1 cellular context compared by ENCODE assay signal in the genomic region with DNA sequence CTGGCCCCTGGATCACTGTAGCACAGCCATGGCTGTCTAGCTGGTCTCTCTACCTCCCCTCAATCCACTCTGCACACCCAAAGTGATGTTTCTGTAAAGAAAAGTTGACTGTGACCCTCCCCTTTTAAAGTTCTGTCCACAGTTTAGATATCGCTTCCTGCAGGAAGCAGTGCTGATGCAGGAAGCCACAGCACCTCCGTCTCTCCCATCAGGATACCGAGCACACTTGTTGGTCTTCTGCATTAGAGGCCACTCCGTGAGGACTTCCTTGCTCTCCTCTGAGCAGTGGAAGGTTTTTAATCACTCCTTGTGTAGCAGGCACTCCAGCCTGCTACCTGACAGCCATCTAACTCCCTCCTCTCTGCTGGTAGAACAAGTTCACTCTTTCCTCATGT.
TF ChIP-seq lines count a peak whose summit lies in the region.

No MANE protein-coding gene starts in this region.

TF ChIP-seq in H1, 55 proteins besides CTCF, POLR2A, EP300 and RAD21:
- no peak for TF ChIP-seq KDM5A (IDR thresholded peaks at IDR 0.05; ENCODE audit: low read length)
- TF ChIP-seq, protein P1, sequence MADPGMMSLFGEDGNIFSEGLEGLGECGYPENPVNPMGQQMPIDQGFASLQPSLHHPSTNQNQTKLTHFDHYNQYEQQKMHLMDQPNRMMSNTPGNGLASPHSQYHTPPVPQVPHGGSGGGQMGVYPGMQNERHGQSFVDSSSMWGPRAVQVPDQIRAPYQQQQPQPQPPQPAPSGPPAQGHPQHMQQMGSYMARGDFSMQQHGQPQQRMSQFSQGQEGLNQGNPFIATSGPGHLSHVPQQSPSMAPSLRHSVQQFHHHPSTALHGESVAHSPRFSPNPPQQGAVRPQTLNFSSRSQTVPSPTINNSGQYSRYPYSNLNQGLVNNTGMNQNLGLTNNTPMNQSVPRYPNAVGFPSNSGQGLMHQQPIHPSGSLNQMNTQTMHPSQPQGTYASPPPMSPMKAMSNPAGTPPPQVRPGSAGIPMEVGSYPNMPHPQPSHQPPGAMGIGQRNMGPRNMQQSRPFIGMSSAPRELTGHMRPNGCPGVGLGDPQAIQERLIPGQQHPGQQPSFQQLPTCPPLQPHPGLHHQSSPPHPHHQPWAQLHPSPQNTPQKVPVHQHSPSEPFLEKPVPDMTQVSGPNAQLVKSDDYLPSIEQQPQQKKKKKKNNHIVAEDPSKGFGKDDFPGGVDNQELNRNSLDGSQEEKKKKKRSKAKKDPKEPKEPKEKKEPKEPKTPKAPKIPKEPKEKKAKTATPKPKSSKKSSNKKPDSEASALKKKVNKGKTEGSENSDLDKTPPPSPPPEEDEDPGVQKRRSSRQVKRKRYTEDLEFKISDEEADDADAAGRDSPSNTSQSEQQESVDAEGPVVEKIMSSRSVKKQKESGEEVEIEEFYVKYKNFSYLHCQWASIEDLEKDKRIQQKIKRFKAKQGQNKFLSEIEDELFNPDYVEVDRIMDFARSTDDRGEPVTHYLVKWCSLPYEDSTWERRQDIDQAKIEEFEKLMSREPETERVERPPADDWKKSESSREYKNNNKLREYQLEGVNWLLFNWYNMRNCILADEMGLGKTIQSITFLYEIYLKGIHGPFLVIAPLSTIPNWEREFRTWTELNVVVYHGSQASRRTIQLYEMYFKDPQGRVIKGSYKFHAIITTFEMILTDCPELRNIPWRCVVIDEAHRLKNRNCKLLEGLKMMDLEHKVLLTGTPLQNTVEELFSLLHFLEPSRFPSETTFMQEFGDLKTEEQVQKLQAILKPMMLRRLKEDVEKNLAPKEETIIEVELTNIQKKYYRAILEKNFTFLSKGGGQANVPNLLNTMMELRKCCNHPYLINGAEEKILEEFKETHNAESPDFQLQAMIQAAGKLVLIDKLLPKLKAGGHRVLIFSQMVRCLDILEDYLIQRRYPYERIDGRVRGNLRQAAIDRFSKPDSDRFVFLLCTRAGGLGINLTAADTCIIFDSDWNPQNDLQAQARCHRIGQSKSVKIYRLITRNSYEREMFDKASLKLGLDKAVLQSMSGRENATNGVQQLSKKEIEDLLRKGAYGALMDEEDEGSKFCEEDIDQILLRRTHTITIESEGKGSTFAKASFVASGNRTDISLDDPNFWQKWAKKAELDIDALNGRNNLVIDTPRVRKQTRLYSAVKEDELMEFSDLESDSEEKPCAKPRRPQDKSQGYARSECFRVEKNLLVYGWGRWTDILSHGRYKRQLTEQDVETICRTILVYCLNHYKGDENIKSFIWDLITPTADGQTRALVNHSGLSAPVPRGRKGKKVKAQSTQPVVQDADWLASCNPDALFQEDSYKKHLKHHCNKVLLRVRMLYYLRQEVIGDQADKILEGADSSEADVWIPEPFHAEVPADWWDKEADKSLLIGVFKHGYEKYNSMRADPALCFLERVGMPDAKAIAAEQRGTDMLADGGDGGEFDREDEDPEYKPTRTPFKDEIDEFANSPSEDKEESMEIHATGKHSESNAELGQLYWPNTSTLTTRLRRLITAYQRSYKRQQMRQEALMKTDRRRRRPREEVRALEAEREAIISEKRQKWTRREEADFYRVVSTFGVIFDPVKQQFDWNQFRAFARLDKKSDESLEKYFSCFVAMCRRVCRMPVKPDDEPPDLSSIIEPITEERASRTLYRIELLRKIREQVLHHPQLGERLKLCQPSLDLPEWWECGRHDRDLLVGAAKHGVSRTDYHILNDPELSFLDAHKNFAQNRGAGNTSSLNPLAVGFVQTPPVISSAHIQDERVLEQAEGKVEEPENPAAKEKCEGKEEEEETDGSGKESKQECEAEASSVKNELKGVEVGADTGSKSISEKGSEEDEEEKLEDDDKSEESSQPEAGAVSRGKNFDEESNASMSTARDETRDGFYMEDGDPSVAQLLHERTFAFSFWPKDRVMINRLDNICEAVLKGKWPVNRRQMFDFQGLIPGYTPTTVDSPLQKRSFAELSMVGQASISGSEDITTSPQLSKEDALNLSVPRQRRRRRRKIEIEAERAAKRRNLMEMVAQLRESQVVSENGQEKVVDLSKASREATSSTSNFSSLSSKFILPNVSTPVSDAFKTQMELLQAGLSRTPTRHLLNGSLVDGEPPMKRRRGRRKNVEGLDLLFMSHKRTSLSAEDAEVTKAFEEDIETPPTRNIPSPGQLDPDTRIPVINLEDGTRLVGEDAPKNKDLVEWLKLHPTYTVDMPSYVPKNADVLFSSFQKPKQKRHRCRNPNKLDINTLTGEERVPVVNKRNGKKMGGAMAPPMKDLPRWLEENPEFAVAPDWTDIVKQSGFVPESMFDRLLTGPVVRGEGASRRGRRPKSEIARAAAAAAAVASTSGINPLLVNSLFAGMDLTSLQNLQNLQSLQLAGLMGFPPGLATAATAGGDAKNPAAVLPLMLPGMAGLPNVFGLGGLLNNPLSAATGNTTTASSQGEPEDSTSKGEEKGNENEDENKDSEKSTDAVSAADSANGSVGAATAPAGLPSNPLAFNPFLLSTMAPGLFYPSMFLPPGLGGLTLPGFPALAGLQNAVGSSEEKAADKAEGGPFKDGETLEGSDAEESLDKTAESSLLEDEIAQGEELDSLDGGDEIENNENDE (IDR thresholded peaks at IDR 0.05; ENCODE audit: insufficient replicate concordance, low read length) = no peak
- TF ChIP-seq RXRA (IDR thresholded peaks at IDR 0.05; ENCODE audit: insufficient read depth, low read depth, low read length) = no peak
- TF ChIP-seq, protein P2, sequence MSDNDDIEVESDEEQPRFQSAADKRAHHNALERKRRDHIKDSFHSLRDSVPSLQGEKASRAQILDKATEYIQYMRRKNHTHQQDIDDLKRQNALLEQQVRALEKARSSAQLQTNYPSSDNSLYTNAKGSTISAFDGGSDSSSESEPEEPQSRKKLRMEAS (IDR thresholded peaks at IDR 0.05) = no peak
- no peak for TF ChIP-seq BACH1 (IDR thresholded peaks at IDR 0.05; ENCODE audit: low read length)
- TF ChIP-seq CBX8 (IDR thresholded peaks at IDR 0.05; ENCODE audit: borderline replicate concordance, low read depth, low read length) = no peak
- no peak for TF ChIP-seq TEAD4 (IDR thresholded peaks at IDR 0.05; ENCODE audit: low read depth, low read length)
- TF ChIP-seq FOSL1 (IDR thresholded peaks at IDR 0.05; ENCODE audit: insufficient read depth, low read depth, low read length) = no peak
- no peak for TF ChIP-seq JUN (IDR thresholded peaks at IDR 0.05; ENCODE audit: low read depth, low read length)
- TF ChIP-seq CEBPB (IDR thresholded peaks at IDR 0.05; ENCODE audit: low read depth, low read length) = no peak
- TF ChIP-seq, protein P3, sequence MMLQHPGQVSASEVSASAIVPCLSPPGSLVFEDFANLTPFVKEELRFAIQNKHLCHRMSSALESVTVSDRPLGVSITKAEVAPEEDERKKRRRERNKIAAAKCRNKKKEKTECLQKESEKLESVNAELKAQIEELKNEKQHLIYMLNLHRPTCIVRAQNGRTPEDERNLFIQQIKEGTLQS (IDR thresholded peaks at IDR 0.05; ENCODE audit: insufficient read depth, low read depth, low read length) = no peak
- TF ChIP-seq, protein P4, sequence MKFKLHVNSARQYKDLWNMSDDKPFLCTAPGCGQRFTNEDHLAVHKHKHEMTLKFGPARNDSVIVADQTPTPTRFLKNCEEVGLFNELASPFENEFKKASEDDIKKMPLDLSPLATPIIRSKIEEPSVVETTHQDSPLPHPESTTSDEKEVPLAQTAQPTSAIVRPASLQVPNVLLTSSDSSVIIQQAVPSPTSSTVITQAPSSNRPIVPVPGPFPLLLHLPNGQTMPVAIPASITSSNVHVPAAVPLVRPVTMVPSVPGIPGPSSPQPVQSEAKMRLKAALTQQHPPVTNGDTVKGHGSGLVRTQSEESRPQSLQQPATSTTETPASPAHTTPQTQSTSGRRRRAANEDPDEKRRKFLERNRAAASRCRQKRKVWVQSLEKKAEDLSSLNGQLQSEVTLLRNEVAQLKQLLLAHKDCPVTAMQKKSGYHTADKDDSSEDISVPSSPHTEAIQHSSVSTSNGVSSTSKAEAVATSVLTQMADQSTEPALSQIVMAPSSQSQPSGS (IDR thresholded peaks at IDR 0.05; ENCODE audit: low read length) = no peak
- TF ChIP-seq, protein P5, sequence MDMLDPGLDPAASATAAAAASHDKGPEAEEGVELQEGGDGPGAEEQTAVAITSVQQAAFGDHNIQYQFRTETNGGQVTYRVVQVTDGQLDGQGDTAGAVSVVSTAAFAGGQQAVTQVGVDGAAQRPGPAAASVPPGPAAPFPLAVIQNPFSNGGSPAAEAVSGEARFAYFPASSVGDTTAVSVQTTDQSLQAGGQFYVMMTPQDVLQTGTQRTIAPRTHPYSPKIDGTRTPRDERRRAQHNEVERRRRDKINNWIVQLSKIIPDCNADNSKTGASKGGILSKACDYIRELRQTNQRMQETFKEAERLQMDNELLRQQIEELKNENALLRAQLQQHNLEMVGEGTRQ (IDR thresholded peaks at IDR 0.05; ENCODE audit: low read length) = no peak
- no peak for TF ChIP-seq POU5F1 (IDR thresholded peaks at IDR 0.05; ENCODE audit: low read depth, low read length)
- TF ChIP-seq SP2 (IDR thresholded peaks at IDR 0.05; ENCODE audit: low read length) = no peak
- no peak for TF ChIP-seq CHD1 (IDR thresholded peaks at IDR 0.05; ENCODE audit: low read depth, low read length)
- no peak for TF ChIP-seq TAF1 (IDR thresholded peaks at IDR 0.05; ENCODE audit: low read depth, low read length)
- TF ChIP-seq SRF (IDR thresholded peaks at IDR 0.05; ENCODE audit: low read depth, low read length) = no peak
